11 cellular contexts compared by ENCODE assay signal in genomic region chr16:69417537-69418199, GRCh38. TPM values are rescaled to one million over a fixed set of nuclear protein-coding genes. Genes with fewer than 3 reads are reported as not detected.
DNase-seq lines count a peak whose midpoint lies in the region; ATAC-seq and TF ChIP-seq lines count a peak whose summit lies in the region.
"Had no signal": no experiment of that assay in that cellular context is flagged by ENCODE, and none has a peak within 500 bp of the region (broad histone marks: within the 10 kb centered on the region; RNA-seq: fewer than 3 reads in every experiment).

No MANE protein-coding gene starts in this region.

- H3K9me3 ChIP-seq in MM.1S (replicated peaks; ENCODE audit: insufficient read depth, low read length) (no peaks in the 10 kb centered on the region), thyroid gland (no peaks in the 10 kb centered on the region)

- TF ChIP-seq CTCF in MM.1S (IDR thresholded peaks at IDR 0.05; ENCODE audit: low read length) (no peak), thyroid gland (IDR thresholded peaks at IDR 0.05) (no peak)

- H3K79me2 ChIP-seq in MM.1S (ENCODE audit: low read length), result no peaks in the 10 kb centered on the region

- H3K9me2 ChIP-seq in MM.1S (replicated peaks; ENCODE audit: insufficient read depth, low read length), result no peaks in the 10 kb centered on the region

- ATAC-seq in stimulated activated memory B cell treated with anti-CD40 and anti-IgM and Interleukin-4, amounts not matched to agents 10 μg/mL and 1 μg/mL and 100 μg/mL, for 72 hours, result no peak

- H3K27ac ChIP-seq in MM.1S (ENCODE audit: low read length) (no peak overlapping the region), caudate nucleus (ENCODE audit: low read depth, low read length) (peak overlapping the region; percentile 40), layer of hippocampus (ENCODE audit: low read depth, low read length) (peak overlapping the region; percentile 35), thyroid gland (peak overlapping the region; percentile 7 to 50 (median 49))

- WGBS in thyroid gland, 2 donors, result 38 to 48% methylated on average over 7 of the region's 7 CpGs

- H3K27ac Mint-ChIP-seq in stimulated activated memory B cell treated with anti-CD40 and anti-IgM and Interleukin-4, amounts not matched to agents 10 μg/mL and 1 μg/mL and 100 μg/mL, for 72 hours, result no peak overlapping the region
- H3K27ac Mint-ChIP-seq: memory B cell had no signal

- no peaks in the 10 kb centered on the region for H3K9me3 Mint-ChIP-seq in stimulated activated memory B cell treated with anti-CD40 and anti-IgM and Interleukin-4, amounts not matched to agents 10 μg/mL and 1 μg/mL and 100 μg/mL, for 72 hours
- H3K9me3 Mint-ChIP-seq: memory B cell had no signal

- no peaks in the 10 kb centered on the region for H3K4me1 Mint-ChIP-seq in stimulated activated memory B cell treated with anti-CD40 and anti-IgM and Interleukin-4, amounts not matched to agents 10 μg/mL and 1 μg/mL and 100 μg/mL, for 72 hours
- H3K4me1 Mint-ChIP-seq: memory B cell had no signal

- no peaks in the 10 kb centered on the region for H3K36me3 Mint-ChIP-seq in stimulated activated memory B cell treated with anti-CD40 and anti-IgM and Interleukin-4, amounts not matched to agents 10 μg/mL and 1 μg/mL and 100 μg/mL, for 72 hours
- H3K36me3 Mint-ChIP-seq: memory B cell had no signal

- H2AFZ ChIP-seq in MM.1S (ENCODE audit: low read length), result 0 out of 2 replicates have a peak overlapping the region, but pooled peaks have one; percentile 12

- H3K27me3 ChIP-seq in MM.1S (replicated peaks; ENCODE audit: insufficient read depth, low read length) (no peaks in the 10 kb centered on the region), layer of hippocampus (ENCODE audit: control insufficient read depth, insufficient read depth, low read length) (no peaks in the 10 kb centered on the region), thyroid gland (no peaks in the 10 kb centered on the region)

- H3K9ac ChIP-seq in MM.1S (ENCODE audit: low read length), result no peak overlapping the region

- H3K4me1 ChIP-seq in MM.1S (ENCODE audit: low read length) (no peaks in the 10 kb centered on the region), thyroid gland (peaks cover 11 to 14% of the 10 kb centered on the region in 2 donors)

- no peaks in the 10 kb centered on the region for H4K20me1 ChIP-seq in MM.1S (ENCODE audit: insufficient read depth, low read length)

- DNase-seq in MM.1S (no peak), caudate nucleus (lab: John Stamatoyannopoulos, UW) (peak in 20 of 61 donors; percentile 5 to 61 (median 18)), thyroid gland (peak; percentile 19 to 58), COLO668 (lab: John Stamatoyannopoulos, UW; ENCODE audit: unreplicated experiment) (no peak), NCI-H524 treated with DMSO at 0.1 percent for 48 hours (lab: John Stamatoyannopoulos, UW) (no peak), NCI-H1694 treated with DMSO at 0.1 percent for 48 hours (lab: John Stamatoyannopoulos, UW) (no peak)
- DNase-seq: NCI-H2029, T-helper 9 cell had no signal

- no peak overlapping the region for H3K4me2 ChIP-seq in MM.1S (ENCODE audit: low read depth, low read length)

- no peak for TF ChIP-seq POLR2A in thyroid gland (IDR thresholded peaks at IDR 0.05)

- intact Hi-C loops in thyroid gland (cut with DNase I), result no loop called here

- H3K27me3 Mint-ChIP-seq in stimulated activated memory B cell treated with anti-CD40 and anti-IgM and Interleukin-4, amounts not matched to agents 10 μg/mL and 1 μg/mL and 100 μg/mL, for 72 hours, result no peaks in the 10 kb centered on the region
- H3K27me3 Mint-ChIP-seq: memory B cell had no signal

- no peak overlapping the region for H3K4me3 ChIP-seq in MM.1S (ENCODE audit: low read length)
- H3K4me3 ChIP-seq in thyroid gland (replicated peaks in 1 of 3), result no peak overlapping the region

- H3F3A ChIP-seq in MM.1S (ENCODE audit: insufficient read depth, low read length), result no peaks in the 10 kb centered on the region

- H3K36me3 ChIP-seq in MM.1S (replicated peaks; ENCODE audit: insufficient read depth, low read length) (no peaks in the 10 kb centered on the region), thyroid gland (no peaks in the 10 kb centered on the region)

- no peak overlapping the region for H3K4me3 Mint-ChIP-seq in stimulated activated memory B cell treated with anti-CD40 and anti-IgM and Interleukin-4, amounts not matched to agents 10 μg/mL and 1 μg/mL and 100 μg/mL, for 72 hours
- H3K4me3 Mint-ChIP-seq: memory B cell had no signal

RNA-seq across cellular contexts. Expression of gene CYB5B, which starts 6.8 kb away (rescaled TPM):
- total RNA-seq in thyroid gland, result 10 to 100 TPM; 40.4 to 61.5 (median 50.4) TPM

RNA-seq across cellular contexts. Expression of gene TERF2, which starts 31.9 kb away (rescaled TPM):
- 100 to 1,000 TPM in 1 of 4 donors, 10 to 100 TPM in 3; 19.8 to 110 (median 26.6) TPM for total RNA-seq in thyroid gland

Comparison
In these comparisons a context has a peak if more than half of its experiments do, and no peak if none do; other contexts are left out.
1. DNase-seq: peak in thyroid gland (2 of 2); none in MM.1S (single experiment), COLO668 (single experiment), NCI-H524 treated with DMSO at 0.1 percent for 48 hours (single experiment) and NCI-H1694 treated with DMSO at 0.1 percent for 48 hours (single experiment).